In genomic region chr19:13906910-13907309, GRCh38 we compare ENCODE assay signal across 7 cellular contexts. TPM values are rescaled to one million over a fixed set of nuclear protein-coding genes. Genes with fewer than 3 reads are reported as not detected.
DNase-seq lines count a peak whose midpoint lies in the region; ATAC-seq, FAIRE-seq and TF ChIP-seq lines count a peak whose summit lies in the region.

No MANE protein-coding gene starts in this region.

- H3K9me3 ChIP-seq in HCT116 (ENCODE audit: control insufficient read depth in 1 of 2, insufficient read depth in 1 of 2, low read depth in 1 of 2, low read length in 2 of 2) (no peaks in the 10 kb centered on the region), iPS DF 6.9 (ENCODE audit: control insufficient read depth, insufficient read depth, low read length) (no peaks in the 10 kb centered on the region)

- no peak overlapping the region for H2AFZ ChIP-seq in HCT116 (ENCODE audit: low read depth, low read length, poor library complexity, severe bottlenecking)

- peaks cover 5% of the 10 kb centered on the region for H3K79me2 ChIP-seq in HCT116 (ENCODE audit: insufficient read depth, low read length)

- peak overlapping the region; percentile 77 for H3K9ac ChIP-seq in HCT116 (ENCODE audit: low read length)

- WGBS in iPS DF 6.9 (ENCODE audit: insufficient coverage, insufficient read length): no CpG with 5 or more reads among the region's 5 CpGs

- TF ChIP-seq CTCF in HCT116 (IDR thresholded peaks at IDR 0.05 in 2 of 3, conservative IDR thresholded peaks at IDR 0.05 in 1 of 3; ENCODE audit: borderline replicate concordance in 1 of 3, insufficient read depth in 1 of 3, low read depth in 2 of 3, low read length in 2 of 3): no peak

- H3K27ac Mint-ChIP-seq in activated CD4-positive, alpha-beta memory T cell treated with anti-CD3 and anti-CD28 coated beads for 36 hours: no peak overlapping the region
- peak overlapping the region; percentile 91 for H3K27ac Mint-ChIP-seq in stimulated activated effector memory CD8-positive, alpha-beta T cell treated with anti-CD3 and anti-CD28 coated beads, Interleukin-12 subunit alpha, Interleukin-12 subunit beta, amount 100 ng/mL, for 72 hours

- ATAC-seq in HCT116 (no peak), HG02642 (IDR thresholded peaks at IDR 0.05; ENCODE audit: poor library complexity, unreplicated experiment) (no peak), HG03039 (IDR thresholded peaks at IDR 0.05; ENCODE audit: unreplicated experiment) (no peak)
- no peak for ATAC-seq in stimulated activated effector memory CD8-positive, alpha-beta T cell treated with anti-CD3 and anti-CD28 coated beads, Interleukin-12 subunit alpha, Interleukin-12 subunit beta, amount 100 ng/mL, for 72 hours

- no peak for TF ChIP-seq POLR2A in HCT116 (IDR thresholded peaks at IDR 0.05; ENCODE audit: borderline replicate concordance, extremely low read depth, insufficient read depth, insufficient read length)

- H3K27me3 ChIP-seq in HCT116 (ENCODE audit: insufficient read depth, low read length) (no peaks in the 10 kb centered on the region), iPS DF 6.9 (ENCODE audit: control insufficient read depth, insufficient read depth, low read length) (no peaks in the 10 kb centered on the region)

- POLR2A ChIA-PET in HCT116 (lab: Charles Lee): interaction anchor here (1.0 kb wide), 1 partner anchor 10 kb away, joined by 3 read pairs; no protein-coding TSS in a partner anchor
- POLR2A ChIA-PET in activated CD4-positive, alpha-beta memory T cell treated with anti-CD3 and anti-CD28 coated beads for 36 hours (lab: Charles Lee): no interaction called here

- intact Hi-C loops in HCT116 (cut with micrococcal nuclease): loop anchor here (1.0 kb wide), 1 partner anchor 166 kb away; no protein-coding TSS in a partner anchor
- intact Hi-C loops in activated CD4-positive, alpha-beta memory T cell treated with anti-CD3 and anti-CD28 coated beads for 36 hours (cut with micrococcal nuclease): loop anchor here (1.0 kb wide), 2 partner anchors 44 to 99 kb away; partner anchors contain the start of gene RFX1

- no peaks in the 10 kb centered on the region for H4K20me1 ChIP-seq in HCT116 (ENCODE audit: insufficient read depth)

- H3K27me3 Mint-ChIP-seq in activated CD4-positive, alpha-beta memory T cell treated with anti-CD3 and anti-CD28 coated beads for 36 hours: no peaks in the 10 kb centered on the region

- no peaks in the 10 kb centered on the region for H3K9me2 ChIP-seq in HCT116 (ENCODE audit: insufficient read depth)

- H3K36me3 ChIP-seq in HCT116 (ENCODE audit: control insufficient read depth in 1 of 2, insufficient read depth in 2 of 2, low read length in 2 of 2) (0 out of 4 replicates have a peak, but pooled peaks cover 0 to 3% of the 10 kb centered on the region in 2 experiments), iPS DF 6.9 (ENCODE audit: control insufficient read depth, insufficient read depth, low read length) (no peaks in the 10 kb centered on the region)

- H3K4me3 Mint-ChIP-seq in activated CD4-positive, alpha-beta memory T cell treated with anti-CD3 and anti-CD28 coated beads for 36 hours: peak overlapping the region; percentile 83
- H3K4me3 Mint-ChIP-seq in stimulated activated effector memory CD8-positive, alpha-beta T cell treated with anti-CD3 and anti-CD28 coated beads, Interleukin-12 subunit alpha, Interleukin-12 subunit beta, amount 100 ng/mL, for 72 hours: peak overlapping the region; percentile 80

- peak overlapping the region; percentile 93 for H3K4me2 ChIP-seq in HCT116 (ENCODE audit: low read length)

- peaks cover 15% of the 10 kb centered on the region for H3K36me3 Mint-ChIP-seq in activated CD4-positive, alpha-beta memory T cell treated with anti-CD3 and anti-CD28 coated beads for 36 hours
- H3K36me3 Mint-ChIP-seq in stimulated activated effector memory CD8-positive, alpha-beta T cell treated with anti-CD3 and anti-CD28 coated beads, Interleukin-12 subunit alpha, Interleukin-12 subunit beta, amount 100 ng/mL, for 72 hours: peaks cover 30% of the 10 kb centered on the region

- H3K4me3 ChIP-seq in HCT116 (replicated peaks in 1 of 2; ENCODE audit: low read depth in 1 of 2, low read length in 2 of 2) (peak overlapping the region; percentile 69 to 80), iPS DF 6.9 (ENCODE audit: low read length) (peak overlapping the region; percentile 96; the same call in 1 of the 2 replicates)

- BruUV-seq in HCT116 (replicated peaks; lab: Mats Ljungman, UMichigan): TSS peak; percentile 74

- H3K27ac ChIP-seq in HCT116 (ENCODE audit: low read depth, low read length): peak overlapping the region; percentile 87; the same call in 1 of the 2 replicates
- H3K27ac ChIP-seq in iPS DF 6.9 (ENCODE audit: low read length): no peak overlapping the region

- FAIRE-seq in RCC 7860 (lab: Jason Lieb, UNC): no peak

- RAD21 ChIA-PET in HCT116 (lab: Charles Lee; ENCODE audit: low non-redundant PET in 1 of 2, low total read pairs in 2 of 2, uncharacterized antibody in 2 of 2, unreplicated experiment in 2 of 2): interaction anchor here in 1 of 2 experiments (1.2 kb wide), 1 partner anchor 10 kb away, joined by 3 read pairs; no protein-coding TSS in a partner anchor

- CTCF ChIA-PET in HCT116 (lab: Charles Lee): no interaction called here
- CTCF ChIA-PET in activated CD4-positive, alpha-beta memory T cell treated with anti-CD3 and anti-CD28 coated beads for 36 hours (lab: Charles Lee): interaction anchor here (0.7 to 1.6 kb wide), 4 partner anchors 15 to 152 kb away, joined by 4 to 7 read pairs (median 4); no protein-coding TSS in a partner anchor

- DNase-seq in HCT116 (ENCODE audit: low read depth, low spot score) (no peak), iPS DF 6.9 (ENCODE audit: low read depth, low spot score) (no peak), RCC 7860 (ENCODE audit: low spot score) (no peak)
- DNase-seq in activated CD4-positive, alpha-beta memory T cell treated with anti-CD3 and anti-CD28 coated beads for 36 hours: no peak
- no peak for DNase-seq in stimulated activated effector memory CD8-positive, alpha-beta T cell treated with anti-CD3 and anti-CD28 coated beads, Interleukin-12 subunit alpha, Interleukin-12 subunit beta, amount 100 ng/mL, for 72 hours (ENCODE audit: low spot score in 2 of 2)

- peaks cover 9 to 16% of the 10 kb centered on the region in 2 experiments; a peak in 3 of 4 replicates for H3K4me1 ChIP-seq in HCT116 (ENCODE audit: control insufficient read depth in 1 of 2, insufficient read depth in 2 of 2, low read length in 2 of 2)
- no peaks in the 10 kb centered on the region for H3K4me1 ChIP-seq in iPS DF 6.9 (ENCODE audit: control insufficient read depth, insufficient read depth, low read length)

- H3K4me1 Mint-ChIP-seq in activated CD4-positive, alpha-beta memory T cell treated with anti-CD3 and anti-CD28 coated beads for 36 hours (ENCODE audit: low read depth): peaks cover 23% of the 10 kb centered on the region
- peaks cover 22% of the 10 kb centered on the region for H3K4me1 Mint-ChIP-seq in stimulated activated effector memory CD8-positive, alpha-beta T cell treated with anti-CD3 and anti-CD28 coated beads, Interleukin-12 subunit alpha, Interleukin-12 subunit beta, amount 100 ng/mL, for 72 hours

- TF ChIP-seq RAD21 in HCT116 (IDR thresholded peaks at IDR 0.05; ENCODE audit: low read depth): no peak

- no peaks in the 10 kb centered on the region for H3K9me3 Mint-ChIP-seq in activated CD4-positive, alpha-beta memory T cell treated with anti-CD3 and anti-CD28 coated beads for 36 hours
- H3K9me3 Mint-ChIP-seq in stimulated activated effector memory CD8-positive, alpha-beta T cell treated with anti-CD3 and anti-CD28 coated beads, Interleukin-12 subunit alpha, Interleukin-12 subunit beta, amount 100 ng/mL, for 72 hours: no peaks in the 10 kb centered on the region

TF ChIP-seq in HCT116, 20 proteins besides CTCF, POLR2A, EP300 and RAD21:
- no peak for TF ChIP-seq EZH2 (IDR thresholded peaks at IDR 0.05)
- TF ChIP-seq CBX3 (IDR thresholded peaks at IDR 0.05; ENCODE audit: low read depth): no peak
- TF ChIP-seq SRF (IDR thresholded peaks at IDR 0.05; ENCODE audit: low read depth): no peak
- TF ChIP-seq ZNF274 (IDR thresholded peaks at IDR 0.05; ENCODE audit: low read depth, low read length): no peak
- no peak for TF ChIP-seq MAX (IDR thresholded peaks at IDR 0.05)

RNA-seq across cellular contexts. Expression of gene CC2D1A, which starts 0.9 kb away (rescaled TPM):
- total RNA-seq in HCT116 (2021; ENCODE audit: unreplicated experiment): 51.5 TPM
- polyA plus RNA-seq in HCT116 (2012): 37.9 and 39.1 TPM in 2 replicates
- 10 to 100 TPM; 25.8 to 31.0 TPM for total RNA-seq in activated CD4-positive, alpha-beta memory T cell treated with anti-CD3 and anti-CD28 coated beads for 36 hours

RNA-seq across cellular contexts. Expression of gene BRME1, which starts 1.0 kb away (rescaled TPM):
- 1.7 TPM for total RNA-seq in HCT116 (2021; ENCODE audit: unreplicated experiment)
- polyA plus RNA-seq in HCT116 (2012): 0.90 and 1.5 TPM in 2 replicates
- 1 to 10 TPM; 7.7 to 9.0 TPM for total RNA-seq in activated CD4-positive, alpha-beta memory T cell treated with anti-CD3 and anti-CD28 coated beads for 36 hours

RNA-seq across cellular contexts. Expression of gene NANOS3, which starts 30.0 kb away (rescaled TPM):
- not detected for total RNA-seq in HCT116 (2021; ENCODE audit: unreplicated experiment)
- 0.17 and 0.30 TPM in 2 replicates for polyA plus RNA-seq in HCT116 (2012)
- total RNA-seq in activated CD4-positive, alpha-beta memory T cell treated with anti-CD3 and anti-CD28 coated beads for 36 hours: 1 to 10 TPM; 1.1 to 2.7 TPM

RNA-seq across cellular contexts. Expression of gene PODNL1, which starts 31.3 kb away (rescaled TPM):
- 0.71 TPM for total RNA-seq in HCT116 (2021; ENCODE audit: unreplicated experiment)
- 0.61 and 0.98 TPM in 2 replicates for polyA plus RNA-seq in HCT116 (2012)
- under 1 TPM; 0.34 to 0.50 TPM for total RNA-seq in activated CD4-positive, alpha-beta memory T cell treated with anti-CD3 and anti-CD28 coated beads for 36 hours

RNA-seq across cellular contexts. Expression of gene DCAF15, which starts 45.4 kb away (rescaled TPM):
- total RNA-seq in HCT116 (2021; ENCODE audit: unreplicated experiment): 46.2 TPM
- polyA plus RNA-seq in HCT116 (2012): 54.9 and 57.5 TPM in 2 replicates
- 10 to 100 TPM; 67.0 to 72.0 TPM for total RNA-seq in activated CD4-positive, alpha-beta memory T cell treated with anti-CD3 and anti-CD28 coated beads for 36 hours
